ENCODE assay signal across 24 cellular contexts in genomic region chr22:29842172-29842571, GRCh38. TPM values are rescaled to one million over a fixed set of nuclear protein-coding genes. Genes with fewer than 3 reads are reported as not detected.
A peak's percentile ranks its signal among the peaks of the same experiment; 100 is the strongest.
DNase-seq lines count a peak whose midpoint lies in the region; ATAC-seq, FAIRE-seq and TF ChIP-seq lines count a peak whose summit lies in the region.
"Had no signal": no experiment of that assay in that cellular context is flagged by ENCODE, and none has a peak within 500 bp of the region (broad histone marks: within the 10 kb centered on the region; RNA-seq: fewer than 3 reads in every experiment).

No MANE protein-coding gene starts in this region.

- in situ Hi-C loops in K562 (cut with MboI): no loop called here
- in situ Hi-C loops in HAP-1 (cut with MboI; ENCODE audit: low sequenced_read_pairs): no loop called here

- no peaks in the 10 kb centered on the region for H4K20me1 ChIP-seq in K562 (replicated peaks; ENCODE audit: control insufficient read depth, insufficient read depth, low read length)
- H4K20me1 ChIP-seq in hepatocyte (ENCODE audit: insufficient read depth, poor library complexity, severe bottlenecking): no peaks in the 10 kb centered on the region

- no peak overlapping the region for H3K4me3 Mint-ChIP-seq in HFFc6
- no peak overlapping the region for H3K4me3 Mint-ChIP-seq in nephron progenitor cell
- H3K4me3 Mint-ChIP-seq: activated CD4-positive, alpha-beta memory T cell treated with anti-CD3 and anti-CD28 coated beads for 36 hours; activated naive CD8-positive, alpha-beta T cell treated with anti-CD3 and anti-CD28 coated beads, Interleukin-2, amount 10 ng/mL, durations not matched to agents 7 days and 5 days; H9; stimulated activated naive CD8-positive, alpha-beta T cell treated with anti-CD3 and anti-CD28 coated beads, Interleukin-15, Interleukin-2, amounts not matched to agents 100 ng/mL and 50 ng/mL, for 24 hours had no signal

- no peak for TF ChIP-seq CTCF in HFFc6 (IDR thresholded peaks at IDR 0.05)
- TF ChIP-seq CTCF in K562 (IDR thresholded peaks at IDR 0.05 in 2 of 3, conservative IDR thresholded peaks at IDR 0.05 in 1 of 3; ENCODE audit: insufficient read depth in 2 of 3, low read depth in 1 of 3, low read length in 3 of 3): no peak
- no peak for TF ChIP-seq CTCF in hepatocyte (IDR thresholded peaks at IDR 0.05; ENCODE audit: poor library complexity)
- no peak for TF ChIP-seq CTCF in nephron progenitor cell (IDR thresholded peaks at IDR 0.05)

- H3K4me1 Mint-ChIP-seq in HFFc6 (ENCODE audit: low read depth) (peaks cover 42% of the 10 kb centered on the region), nephron progenitor cell (peaks cover 16% of the 10 kb centered on the region)

- peaks cover 6 to 18% of the 10 kb centered on the region in 2 experiments; a peak in 4 of 5 replicates for H3K4me1 ChIP-seq in K562 (replicated peaks in 1 of 2; ENCODE audit: control insufficient read depth in 2 of 2, insufficient read depth in 2 of 2, low read length in 2 of 2)
- H3K4me1 ChIP-seq in hepatocyte (ENCODE audit: insufficient read depth): no peaks in the 10 kb centered on the region
- peaks cover 6 to 11% (median 7%) of the 10 kb centered on the region in 3 donors for H3K4me1 ChIP-seq in skeletal muscle tissue (ENCODE audit: control insufficient read depth in 3 of 3, insufficient read depth in 3 of 3, low read length in 3 of 3)
- peaks cover 8% of the 10 kb centered on the region; the same call in 1 of the 2 replicates for H3K4me1 ChIP-seq in HAP-1

- no peak overlapping the region for H3K4me2 ChIP-seq in K562 (ENCODE audit: insufficient read depth, low read length)
- H3K4me2 ChIP-seq in hepatocyte: no peak overlapping the region

- H3K9me2 ChIP-seq in hepatocyte (replicated peaks; ENCODE audit: insufficient read depth): no peaks in the 10 kb centered on the region

- no peak overlapping the region for H3K27ac ChIP-seq in K562 (ENCODE audit: extremely low read depth, low read depth, low read length)
- H3K27ac ChIP-seq in hepatocyte: peak overlapping the region; percentile 50
- H3K27ac ChIP-seq in skeletal muscle tissue (ENCODE audit: low read depth, low read length): peak overlapping the region; percentile 58
- H3K27ac ChIP-seq: body of pancreas had no signal

- TF ChIP-seq RAD21 in K562 (CRISPR knock-in tag; conservative IDR thresholded peaks at IDR 0.05 in 1 of 2, IDR thresholded peaks at IDR 0.05 in 1 of 2): no peak

- intact Hi-C loops in K562 (cut with micrococcal nuclease): no loop called here

- no peak for TF ChIP-seq POLR2A in K562 (conservative IDR thresholded peaks at IDR 0.05)

- no peak overlapping the region for H3K9ac ChIP-seq in K562 (ENCODE audit: insufficient read depth in 1 of 2, low read depth in 2 of 2, low read length in 2 of 2)
- H3K9ac ChIP-seq in skeletal muscle tissue (ENCODE audit: low read depth in 1 of 3, low read length in 3 of 3): no peak overlapping the region

- no peaks in the 10 kb centered on the region for H3K9me1 ChIP-seq in K562 (ENCODE audit: control insufficient read depth, insufficient read depth, low read length)

- 90% methylated on average over 1 of the region's 2 CpGs for WGBS in K562 (ENCODE audit: insufficient coverage, low coverage, missing lambda C conversion rate)
- 62% methylated on average over 2 of the region's 2 CpGs for WGBS in hepatocyte (ENCODE audit: low lambda C conversion rate, missing lambda C conversion rate)

- H3K4me3 ChIP-seq in K562: no peak overlapping the region
- no peak overlapping the region for H3K4me3 ChIP-seq in hepatocyte
- no peak overlapping the region for H3K4me3 ChIP-seq in skeletal muscle tissue (ENCODE audit: low read length in 3 of 3)
- H3K4me3 ChIP-seq in HAP-1: no peak overlapping the region
- H3K4me3 ChIP-seq: body of pancreas, tibial nerve had no signal

- FAIRE-seq in K562 (lab: Jason Lieb, UNC): no peak
- FAIRE-seq: D721Med, GM12891, kidney had no signal

- BruUV-seq in K562 (replicated peaks; lab: Mats Ljungman, UMichigan): no TSS peak

- H3K9me3 Mint-ChIP-seq in HFFc6 (peaks cover 16% of the 10 kb centered on the region), nephron progenitor cell (peaks cover 9% of the 10 kb centered on the region)

- no peak for ATAC-seq in K562
- ATAC-seq: body of pancreas had no signal

- H3K27me3 Mint-ChIP-seq in HFFc6 (ENCODE audit: insufficient read depth) (peaks cover 1% of the 10 kb centered on the region), nephron progenitor cell (ENCODE audit: low read depth, poor library complexity) (peaks cover 3% of the 10 kb centered on the region)
- H3K27me3 Mint-ChIP-seq: activated CD4-positive, alpha-beta memory T cell treated with anti-CD3 and anti-CD28 coated beads for 36 hours; stimulated activated naive CD8-positive, alpha-beta T cell treated with anti-CD3 and anti-CD28 coated beads, Interleukin-15, Interleukin-2, amounts not matched to agents 100 ng/mL and 50 ng/mL, for 24 hours had no signal

- no peak for DNase-seq in HFFc6
- no peak for DNase-seq in K562 (ENCODE audit: extremely low read depth in 1 of 4, low spot score in 3 of 4)
- DNase-seq in hepatocyte (ENCODE audit: low spot score): no peak
- no peak for DNase-seq in NCI-H510A (lab: John Stamatoyannopoulos, UW)
- DNase-seq in nephron progenitor cell: no peak
- no peak for DNase-seq in Ammon's horn (ENCODE audit: low spot score)
- DNase-seq in HAP-1 (ENCODE audit: low spot score in 2 of 2): no peak
- DNase-seq: activated CD4-positive, alpha-beta memory T cell treated with anti-CD3 and anti-CD28 coated beads for 36 hours; activated CD4-positive, CD25-positive, alpha-beta regulatory T cell; activated naive CD8-positive, alpha-beta T cell treated with anti-CD3 and anti-CD28 coated beads, Interleukin-2, amount 10 ng/mL, durations not matched to agents 7 days and 5 days; CD4-positive, CD25-positive, alpha-beta regulatory T cell; effector memory CD4-positive, alpha-beta T cell; H9; kidney; NCI-H1105; NCI-H2081 treated with DMSO at 0.1 percent for 48 hours; NCI-H345; SHP77 treated with DMSO at 0.1 percent for 48 hours had no signal

- TF ChIP-seq EP300 in K562 (IDR thresholded peaks at IDR 0.05; ENCODE audit: low read length): no peak

- H3K27ac Mint-ChIP-seq in HFFc6: peak overlapping the region; percentile 90
- H3K27ac Mint-ChIP-seq in nephron progenitor cell: no peak overlapping the region
- H3K27ac Mint-ChIP-seq: activated CD4-positive, alpha-beta memory T cell treated with anti-CD3 and anti-CD28 coated beads for 36 hours; activated naive CD8-positive, alpha-beta T cell treated with anti-CD3 and anti-CD28 coated beads, Interleukin-2, amount 10 ng/mL, durations not matched to agents 7 days and 5 days; CD4-positive, CD25-positive, alpha-beta regulatory T cell; H9; stimulated activated naive CD8-positive, alpha-beta T cell treated with anti-CD3 and anti-CD28 coated beads, Interleukin-15, Interleukin-2, amounts not matched to agents 100 ng/mL and 50 ng/mL, for 24 hours had no signal

- H3K9me3 ChIP-seq in K562 (replicated peaks; ENCODE audit: control insufficient read depth, insufficient read depth, low read depth, low read length): no peaks in the 10 kb centered on the region; the same call in 1 of the 2 replicates
- H3K9me3 ChIP-seq in hepatocyte (ENCODE audit: low read depth): no peaks in the 10 kb centered on the region
- H3K9me3 ChIP-seq in skeletal muscle tissue (ENCODE audit: control insufficient read depth in 3 of 3, low read length in 3 of 3): peaks cover 0 to 3% (median 0%) of the 10 kb centered on the region in 3 donors
- peaks cover 3% of the 10 kb centered on the region; the same call in 1 of the 2 replicates for H3K9me3 ChIP-seq in HAP-1
- H3K9me3 ChIP-seq: body of pancreas had no signal

- no peaks in the 10 kb centered on the region for H3K27me3 ChIP-seq in K562 (ENCODE audit: control insufficient read depth in 2 of 2, insufficient read depth in 2 of 2, low read length in 2 of 2)
- no peaks in the 10 kb centered on the region for H3K27me3 ChIP-seq in hepatocyte
- no peaks in the 10 kb centered on the region for H3K27me3 ChIP-seq in skeletal muscle tissue (ENCODE audit: control insufficient read depth in 3 of 3, insufficient read depth in 3 of 3, low read length in 3 of 3)
- no peaks in the 10 kb centered on the region for H3K27me3 ChIP-seq in HAP-1 (ENCODE audit: low read depth)
- H3K27me3 ChIP-seq: body of pancreas, tibial nerve had no signal

- H2AFZ ChIP-seq in K562 (ENCODE audit: low read depth, low read length): no peak overlapping the region
- H2AFZ ChIP-seq in hepatocyte: no peak overlapping the region

- H3K36me3 ChIP-seq in K562 (ENCODE audit: control insufficient read depth, insufficient read depth, low read length): no peaks in the 10 kb centered on the region
- H3K36me3 ChIP-seq in hepatocyte (replicated peaks; ENCODE audit: insufficient read depth, low read depth): no peaks in the 10 kb centered on the region
- no peaks in the 10 kb centered on the region for H3K36me3 ChIP-seq in skeletal muscle tissue (ENCODE audit: control insufficient read depth in 3 of 3, insufficient read depth in 3 of 3, low read length in 3 of 3)
- H3K36me3 ChIP-seq in HAP-1 (replicated peaks): no peaks in the 10 kb centered on the region; the same call in 1 of the 2 replicates

- CTCF ChIA-PET in K562 (lab: Yijun Ruan, JAX; ENCODE audit: low intra/inter-chr PET ratio): no interaction called here

- H3K79me2 ChIP-seq in K562 (ENCODE audit: control insufficient read depth, insufficient read depth, low read length) (peaks cover 9% of the 10 kb centered on the region), hepatocyte (peaks cover 7% of the 10 kb centered on the region)

- H3K36me3 Mint-ChIP-seq in HFFc6 (ENCODE audit: low read depth) (peaks cover 10% of the 10 kb centered on the region), nephron progenitor cell (ENCODE audit: low read depth) (peaks cover 5% of the 10 kb centered on the region)
- H3K36me3 Mint-ChIP-seq: CD4-positive, CD25-positive, alpha-beta regulatory T cell had no signal

- POLR2A ChIA-PET in K562 (lab: Yijun Ruan, JAX): no interaction called here

RNA-seq across cellular contexts. Expression of gene ASCC2, which starts 4.1 kb away (rescaled TPM):
- 10 to 100 TPM; 60.1 to 73.6 (median 66.4) TPM for total RNA-seq in HFFc6 (2021; fragmentation: NEBNext Ultra II Directional; extraction: Animal tissue kit (Norgen Biotek cat#: 25700))
- 87.8 and 154 TPM in 2 replicates for total RNA-seq in K562 (2011; cell fraction: chromatin; rRNA removed; ENCODE audit: low replicate concordance)
- total RNA-seq in K562 (2011; cell fraction: nucleolus; rRNA removed): 77.8 and 91.1 TPM in 2 replicates
- total RNA-seq in K562 (2011; cell fraction: nucleoplasm; rRNA removed): 95.8 and 138 TPM in 2 replicates
- total RNA-seq in K562 (2014; rRNA removed) (22.9 and 33.0 TPM in 2 replicates), K562 (2014; rRNA removed; fragmentation: Illumina TruSeq; extraction: Trizol) (20.2 and 20.4 TPM in 2 replicates), K562 (2015; rRNA removed; fragmentation: Illumina TruSeq; extraction: Trizol) (26.6 and 27.3 TPM in 2 replicates), K562 (2021) (42.5 and 45.1 TPM in 2 replicates), hepatocyte (25.9 and 26.2 TPM in 2 replicates), skeletal muscle tissue (15.7 TPM)
- polyA plus RNA-seq in K562 (2011; rRNA removed) (26.8 and 34.4 TPM in 2 replicates), K562 (2014; fragmentation: Illumina TruSeq; extraction: Trizol) (46.7 and 47.4 TPM in 2 replicates), K562 (2014; fragmentation: Nextera tagmentation; extraction: Ambion mirVana) (1 to 10 TPM; 4.0 TPM), K562 (2014; rRNA removed) (33.8 and 36.2 TPM in 2 replicates), hepatocyte (54.2 and 54.8 TPM in 2 replicates)
- 26.4 and 36.5 TPM in 2 replicates for polyA plus RNA-seq in K562 (2011; cell fraction: cytosol; rRNA removed)
- 47.8 and 75.5 TPM in 2 replicates for polyA plus RNA-seq in K562 (2011; cell fraction: nucleus; rRNA removed)
- polyA plus RNA-seq in K562 (2012): 35.6 and 43.4 TPM in 2 replicates
- polyA minus RNA-seq in K562 (2011; rRNA and poly(A)+ RNA removed): 29.8 and 30.7 TPM in 2 replicates
- 24.3 and 25.7 TPM in 2 replicates for polyA minus RNA-seq in K562 (2011; cell fraction: cytosol; rRNA and poly(A)+ RNA removed)
- polyA minus RNA-seq in K562 (2011; cell fraction: nucleus; rRNA and poly(A)+ RNA removed): 22.9 and 27.5 TPM in 2 replicates

RNA-seq across cellular contexts. Expression of gene MTMR3, which starts 40.8 kb away (rescaled TPM):
- 10 to 100 TPM; 19.0 to 27.0 (median 21.7) TPM for total RNA-seq in HFFc6 (2021; fragmentation: NEBNext Ultra II Directional; extraction: Animal tissue kit (Norgen Biotek cat#: 25700))
- 79.8 and 96.2 TPM in 2 replicates for total RNA-seq in K562 (2011; cell fraction: chromatin; rRNA removed; ENCODE audit: low replicate concordance)
- total RNA-seq in K562 (2011; cell fraction: nucleolus; rRNA removed): 38.5 and 45.4 TPM in 2 replicates
- total RNA-seq in K562 (2011; cell fraction: nucleoplasm; rRNA removed): 55.1 and 55.5 TPM in 2 replicates
- total RNA-seq in K562 (2014; rRNA removed) (5.1 and 9.0 TPM in 2 replicates), K562 (2014; rRNA removed; fragmentation: Illumina TruSeq; extraction: Trizol) (7.1 and 8.3 TPM in 2 replicates), K562 (2015; rRNA removed; fragmentation: Illumina TruSeq; extraction: Trizol) (7.5 and 7.9 TPM in 2 replicates), K562 (2021) (12.3 and 13.6 TPM in 2 replicates), hepatocyte (33.4 and 42.7 TPM in 2 replicates), skeletal muscle tissue (38.6 TPM)
- polyA plus RNA-seq in K562 (2011; rRNA removed) (13.7 and 20.0 TPM in 2 replicates), K562 (2014; fragmentation: Illumina TruSeq; extraction: Trizol) (10.7 and 12.0 TPM in 2 replicates), K562 (2014; fragmentation: Nextera tagmentation; extraction: Ambion mirVana) (1 to 10 TPM; 1.6 to 1.9 TPM), K562 (2014; rRNA removed) (6.9 and 8.3 TPM in 2 replicates), hepatocyte (16.2 and 18.8 TPM in 2 replicates)
- polyA plus RNA-seq in K562 (2011; cell fraction: cytosol; rRNA removed): 8.9 and 12.3 TPM in 2 replicates
- polyA plus RNA-seq in K562 (2011; cell fraction: nucleus; rRNA removed): 83.6 and 87.4 TPM in 2 replicates
- 8.8 and 14.8 TPM in 2 replicates for polyA plus RNA-seq in K562 (2012)
- 17.3 and 19.5 TPM in 2 replicates for polyA minus RNA-seq in K562 (2011; rRNA and poly(A)+ RNA removed)
- polyA minus RNA-seq in K562 (2011; cell fraction: cytosol; rRNA and poly(A)+ RNA removed): 5.9 and 13.6 TPM in 2 replicates
- polyA minus RNA-seq in K562 (2011; cell fraction: nucleus; rRNA and poly(A)+ RNA removed): 13.2 and 26.2 TPM in 2 replicates
